Comparison of ENCODE assay signal across 1 cellular context in the genomic region with DNA sequence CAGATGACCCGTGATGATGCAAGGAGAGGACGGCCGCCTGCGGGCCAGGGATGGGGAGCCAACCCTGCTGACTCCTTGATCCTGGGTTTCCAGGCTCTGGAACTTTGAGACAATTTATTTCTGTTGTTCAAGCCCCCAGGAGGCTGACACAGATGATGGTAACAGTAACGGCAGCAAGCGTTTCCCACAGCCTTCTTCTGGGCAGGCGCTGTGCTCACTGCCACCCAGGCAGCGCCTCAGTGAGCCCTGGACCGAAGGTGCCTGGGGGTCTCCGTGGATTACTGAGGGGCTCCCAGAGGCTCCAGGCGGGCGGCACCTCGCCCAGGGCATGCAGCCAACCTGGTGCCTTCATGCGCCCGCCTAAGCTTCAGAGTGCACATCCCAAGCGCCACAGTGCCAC.
TF ChIP-seq lines count a peak whose summit lies in the region.

No MANE protein-coding gene starts in this region.

TF ChIP-seq in H1, 55 proteins besides CTCF, POLR2A, EP300 and RAD21:
- TF ChIP-seq RBBP5 (IDR thresholded peaks at IDR 0.05; ENCODE audit: borderline replicate concordance, low read depth, low read length), result no peak
- no peak for TF ChIP-seq SIN3A (conservative IDR thresholded peaks at IDR 0.05 in 1 of 2, IDR thresholded peaks at IDR 0.05 in 1 of 2; ENCODE audit: low read depth in 1 of 2, low read length in 2 of 2)
- TF ChIP-seq CHD2 (IDR thresholded peaks at IDR 0.05; ENCODE audit: low read length), result no peak
- no peak for TF ChIP-seq GABPA (IDR thresholded peaks at IDR 0.05; ENCODE audit: borderline replicate concordance, insufficient read depth, low read length)
- no peak for TF ChIP-seq SIX5 (IDR thresholded peaks at IDR 0.05; ENCODE audit: low read depth, low read length)
- no peak for TF ChIP-seq CBX5 (IDR thresholded peaks at IDR 0.05; ENCODE audit: low read depth, low read length)
TF ChIP-seq in H1: peak in this region for 0.
